Comparison of ENCODE assay signal across 2 cellular contexts in genomic region chr15:72171981-72172380, GRCh38.
TF ChIP-seq lines count a peak whose summit lies in the region.

No MANE protein-coding gene starts in this region.

TF ChIP-seq in HEK293, 187 proteins besides CTCF, POLR2A, EP300 and RAD21:
- TF ChIP-seq PRDM10 (tag by site-specific recombination; IDR thresholded peaks at IDR 0.05): peak; percentile 76

TF ChIP-seq in HepG2, 621 proteins besides CTCF, POLR2A, EP300 and RAD21:
- TF ChIP-seq CEBPB (IDR thresholded peaks at IDR 0.05; ENCODE audit: borderline replicate concordance, low read depth, low read length): peak; percentile 10; the same call in 1 of the 2 replicates
